ENCODE assay signal across 18 cellular contexts in genomic region chr9:30944741-30945280, GRCh38.
DNase-seq lines count a peak whose midpoint lies in the region; ATAC-seq, FAIRE-seq and TF ChIP-seq lines count a peak whose summit lies in the region.
"Had no signal": no experiment of that assay in that cellular context is flagged by ENCODE, and none has a peak within 500 bp of the region (broad histone marks: within the 10 kb centered on the region; RNA-seq: fewer than 3 reads in every experiment).

No MANE protein-coding gene starts in this region.

- no peak for TF ChIP-seq CTCF in HepG2 (CRISPR knock-in tag; IDR thresholded peaks at IDR 0.05)
- TF ChIP-seq CTCF in H9 (conservative IDR thresholded peaks at IDR 0.05), result no peak

- H3K9ac ChIP-seq in HepG2 (ENCODE audit: insufficient read depth, low read depth, low read length) (no peak overlapping the region), neuronal stem cell (ENCODE audit: low read depth, low read length, poor library complexity) (no peak overlapping the region), H9 (ENCODE audit: extremely low read depth, insufficient read length, low read length) (no peak overlapping the region)
- H3K9ac ChIP-seq: BLaER1 had no signal

- TF ChIP-seq EP300 in HepG2 (IDR thresholded peaks at IDR 0.05; ENCODE audit: low read depth in 2 of 2, low read length in 2 of 2) (no peak), HepG2 (CRISPR knock-in tag; IDR thresholded peaks at IDR 0.05; ENCODE audit: borderline replicate concordance) (no peak)

- no peak overlapping the region for H3T11ph ChIP-seq in H9 (ENCODE audit: low read length)

- H3K4me3 Mint-ChIP-seq in H9, result no peak overlapping the region
- H3K4me3 Mint-ChIP-seq: CD14-positive monocyte; CD4-positive, alpha-beta memory T cell; GM23338; HFFc6 had no signal

- H3K4me1 ChIP-seq in HepG2 (ENCODE audit: insufficient read depth, low read length) (no peaks in the 10 kb centered on the region), neuronal stem cell (ENCODE audit: control insufficient read depth in 2 of 2, insufficient read depth in 1 of 2, low read depth in 1 of 2, low read length in 2 of 2) (no peaks in the 10 kb centered on the region), H9 (ENCODE audit: insufficient read depth, low read length) (no peaks in the 10 kb centered on the region)
- H3K4me1 ChIP-seq: BLaER1 had no signal

- H3K18ac ChIP-seq in neuronal stem cell (ENCODE audit: low read length), result peak overlapping the region; percentile 89
- no peak overlapping the region for H3K18ac ChIP-seq in H9 (ENCODE audit: insufficient read length, low read depth, low read length)

- H3K9me3 Mint-ChIP-seq in H9, result peaks cover 2 to 3% of the 10 kb centered on the region in 2 experiments; a peak in 4 of 5 replicates
- H3K9me3 Mint-ChIP-seq: GM23338 had no signal

- FAIRE-seq in HepG2 (lab: Jason Lieb, UNC), result no peak
- FAIRE-seq: H54 had no signal

- CTCF ChIA-PET in HepG2 (lab: Yijun Ruan, JAX; ENCODE audit: low intra/inter-chr PET ratio, low total read pairs), result no interaction called here

- H4K91ac ChIP-seq in neuronal stem cell (ENCODE audit: low read depth, low read length, poor library complexity) (no peak overlapping the region), H9 (ENCODE audit: insufficient read length, low read depth, low read length) (no peak overlapping the region)

- H2AFZ ChIP-seq in HepG2 (ENCODE audit: low read length), result no peak overlapping the region
- H2AFZ ChIP-seq in neuronal stem cell (ENCODE audit: low read length), result peak overlapping the region; percentile 40
- H2AFZ ChIP-seq in H9 (ENCODE audit: low read length), result no peak overlapping the region
- H2AFZ ChIP-seq: GM23338 had no signal

- no peaks in the 10 kb centered on the region; a peak in 2 of 7 replicates for H3K36me3 Mint-ChIP-seq in H9 (ENCODE audit: insufficient read depth in 1 of 3, low read depth in 3 of 3)
- H3K36me3 Mint-ChIP-seq: CD14-positive monocyte; CD4-positive, alpha-beta memory T cell had no signal

- H3K27me3 ChIP-seq in HepG2 (ENCODE audit: control insufficient read depth in 1 of 2, insufficient read depth in 2 of 2, low read length in 2 of 2) (no peaks in the 10 kb centered on the region), neuronal stem cell (ENCODE audit: control insufficient read depth in 3 of 3, insufficient read depth in 3 of 3, low read depth in 1 of 3, low read length in 3 of 3) (no peaks in the 10 kb centered on the region), H9 (ENCODE audit: insufficient read depth, low read length) (no peaks in the 10 kb centered on the region)
- H3K27me3 ChIP-seq: BLaER1 had no signal

- no peaks in the 10 kb centered on the region for H3K79me2 ChIP-seq in HepG2 (ENCODE audit: insufficient read depth, low read length)
- H3K79me2 ChIP-seq in H9 (ENCODE audit: insufficient read depth, low read length), result no peaks in the 10 kb centered on the region

- H3K36me3 ChIP-seq in HepG2 (replicated peaks in 1 of 2; ENCODE audit: control insufficient read depth in 1 of 2, insufficient read depth in 2 of 2, low read length in 2 of 2) (no peaks in the 10 kb centered on the region), neuronal stem cell (replicated peaks in 1 of 2; ENCODE audit: control insufficient read depth in 2 of 2, insufficient read depth in 2 of 2, low read length in 2 of 2) (no peaks in the 10 kb centered on the region)
- H3K36me3 ChIP-seq: BLaER1 had no signal

- no peak overlapping the region for H3K27ac Mint-ChIP-seq in H9
- H3K27ac Mint-ChIP-seq: CD14-positive monocyte; CD4-positive, alpha-beta memory T cell; GM23338; HFFc6 had no signal

- TF ChIP-seq POLR2A in HepG2 (IDR thresholded peaks at IDR 0.05; ENCODE audit: insufficient read depth in 1 of 2, low read depth in 2 of 2, low read length in 2 of 2), result no peak

- in situ Hi-C loops in HepG2 (cut with HindIII; ENCODE audit: extremely low pct_ligation_motif_present, low pct_unique_long_range_greater_than_20kb), result no loop called here

- no peak overlapping the region for H2BK12ac ChIP-seq in neuronal stem cell (ENCODE audit: low read length)
- H2BK12ac ChIP-seq in H9 (ENCODE audit: insufficient read length, low read depth, low read length), result no peak overlapping the region

- 16% methylated on average over 11 of the region's 12 CpGs for WGBS in HepG2 (ENCODE audit: low lambda C conversion rate)
- WGBS in neuronal stem cell (ENCODE audit: extremely low coverage in 2 of 2, insufficient read length in 2 of 2, insufficient replicate concordance in 1 of 2), 2 donors, result no CpG with 5 or more reads among the region's 12 CpGs
- no CpG with 5 or more reads among the region's 12 CpGs for WGBS in H9 (ENCODE audit: extremely low coverage, insufficient read length, low lambda C conversion rate)

- H3K14ac ChIP-seq in neuronal stem cell (ENCODE audit: low read length) (no peak overlapping the region), H9 (ENCODE audit: insufficient read depth, low read length) (no peak overlapping the region)

- H2AK5ac ChIP-seq in neuronal stem cell (ENCODE audit: low read depth, low read length) (no peak overlapping the region), H9 (ENCODE audit: insufficient read length, low read length) (no peak overlapping the region)

- no peaks in the 10 kb centered on the region for H3K4me1 Mint-ChIP-seq in H9
- H3K4me1 Mint-ChIP-seq: CD14-positive monocyte; CD4-positive, alpha-beta memory T cell; GM23338 had no signal

- intact Hi-C loops in cardiac septum (cut with DNase I), result no loop called here
- intact Hi-C loops in left ventricle myocardium superior (cut with micrococcal nuclease), result no loop called here
- intact Hi-C loops in HepG2 (cut with micrococcal nuclease; ENCODE audit: unreplicated experiment), result no loop called here

- H3K23me2 ChIP-seq in H9 (ENCODE audit: insufficient read length, low read depth, low read length, poor library complexity, severe bottlenecking), result no peaks in the 10 kb centered on the region

- H3K27me3 Mint-ChIP-seq in H9 (ENCODE audit: low read depth), result no peaks in the 10 kb centered on the region
- H3K27me3 Mint-ChIP-seq: CD4-positive, alpha-beta memory T cell had no signal

- no peak for TF ChIP-seq RAD21 in HepG2 (CRISPR knock-in tag; IDR thresholded peaks at IDR 0.05)

- POLR2A ChIA-PET in HepG2 (lab: Yijun Ruan, JAX), result no interaction called here

- H3K4me2 ChIP-seq in HepG2 (ENCODE audit: low read depth, low read length) (no peak overlapping the region), neuronal stem cell (ENCODE audit: insufficient read depth, low read length, poor library complexity, severe bottlenecking) (no peak overlapping the region), H9 (ENCODE audit: insufficient read depth, insufficient read length, low read length) (no peak overlapping the region)
- H3K4me2 ChIP-seq: BLaER1, GM23338 had no signal

- no peak overlapping the region for H3K23ac ChIP-seq in neuronal stem cell (ENCODE audit: low read depth, low read length, poor library complexity)
- H3K23ac ChIP-seq in H9 (ENCODE audit: insufficient read length, low read depth, low read length), result no peak overlapping the region

- H4K20me1 ChIP-seq in HepG2 (ENCODE audit: insufficient read depth, low read length) (no peaks in the 10 kb centered on the region), H9 (ENCODE audit: control insufficient read depth, insufficient read depth, insufficient read length) (no peaks in the 10 kb centered on the region)
- H4K20me1 ChIP-seq: BLaER1 had no signal

- DNase-seq in cardiac septum (ENCODE audit: low spot score) (peak; percentile 74), left ventricle myocardium superior (no peak), HepG2 (ENCODE audit: low spot score) (no peak), neuronal stem cell (ENCODE audit: low spot score) (no peak), H9 (no peak), COR-L47 (lab: John Stamatoyannopoulos, UW) (no peak), amygdala (lab: John Stamatoyannopoulos, UW) (no peak)
- DNase-seq: 8988T; Calu3; CD4-positive, alpha-beta memory T cell; DMS79 treated with DMSO at 0.1 percent for 48 hours; GF-D8; HFFc6 had no signal

- H3K4me3 ChIP-seq in HepG2 (replicated peaks in 1 of 3; ENCODE audit: insufficient read depth in 1 of 3, low read depth in 2 of 3, low read length in 3 of 3) (no peak overlapping the region), neuronal stem cell (ENCODE audit: low read length in 2 of 2) (no peak overlapping the region)
- H3K4me3 ChIP-seq: BLaER1, GM23338 had no signal

- H2BK20ac ChIP-seq in H9 (ENCODE audit: low read depth, low read length, poor library complexity, severe bottlenecking), result no peak overlapping the region

- no peak overlapping the region for H3K56ac ChIP-seq in H9 (ENCODE audit: insufficient read length, low read depth, low read length)

- H2BK120ac ChIP-seq in neuronal stem cell (ENCODE audit: low read depth, low read length), result no peak overlapping the region
- no peak overlapping the region for H2BK120ac ChIP-seq in H9 (ENCODE audit: low read depth, low read length, poor library complexity, severe bottlenecking)

- no peaks in the 10 kb centered on the region for H3K9me3 ChIP-seq in HepG2 (ENCODE audit: low read length)
- no peaks in the 10 kb centered on the region for H3K9me3 ChIP-seq in neuronal stem cell (replicated peaks in 1 of 2; ENCODE audit: control insufficient read depth in 2 of 2, insufficient read depth in 1 of 2, low read depth in 1 of 2, low read length in 2 of 2)
- no peaks in the 10 kb centered on the region for H3K9me3 ChIP-seq in H9 (ENCODE audit: control insufficient read depth, low read depth, low read length)
- H3K9me3 ChIP-seq: BLaER1 had no signal

- H3K27ac ChIP-seq in HepG2 (ENCODE audit: extremely low read length, insufficient read depth, low read length), result no peak overlapping the region
- no peak overlapping the region for H3K27ac ChIP-seq in neuronal stem cell (replicated peaks; ENCODE audit: low read length)
- H3K27ac ChIP-seq in H9 (ENCODE audit: insufficient read length, low read depth, low read length), result no peak overlapping the region
- H3K27ac ChIP-seq: BLaER1 had no signal

- BruUV-seq in HepG2 (replicated peaks; lab: Mats Ljungman, UMichigan), result no TSS peak

- H4K5ac ChIP-seq in H9 (ENCODE audit: insufficient read length, low read depth, low read length), result no peak overlapping the region

- H2BK5ac ChIP-seq in neuronal stem cell (ENCODE audit: low read length), result no peak overlapping the region
- no peak overlapping the region for H2BK5ac ChIP-seq in H9 (ENCODE audit: insufficient read length, low read length)

- H2BK15ac ChIP-seq in neuronal stem cell (ENCODE audit: low read length) (no peak overlapping the region), H9 (ENCODE audit: low read depth, low read length) (no peak overlapping the region)

- no peak for ATAC-seq in left ventricle myocardium superior
- peak; percentile 48; the same call in 2 of the 3 replicates for ATAC-seq in HepG2
- ATAC-seq: GM23338, HCT116 had no signal

- H4K8ac ChIP-seq in neuronal stem cell (ENCODE audit: low read depth, low read length), result no peak overlapping the region
- H4K8ac ChIP-seq in H9 (replicated peaks; ENCODE audit: insufficient read length, low read depth, low read length), result no peak overlapping the region

- H3K4ac ChIP-seq in neuronal stem cell (ENCODE audit: low read length) (no peak overlapping the region), H9 (ENCODE audit: low read depth, low read length) (no peak overlapping the region)

- H3K79me1 ChIP-seq in neuronal stem cell (ENCODE audit: low read depth, low read length) (no peaks in the 10 kb centered on the region), H9 (ENCODE audit: insufficient read depth, low read depth, low read length, poor library complexity, severe bottlenecking) (no peaks in the 10 kb centered on the region)
